ENCODE assay signal across 19 cellular contexts in genomic region chr7:33678675-33679335, GRCh38.
A peak's percentile ranks its signal among the peaks of the same experiment; 100 is the strongest.
DNase-seq lines count a peak whose midpoint lies in the region; ATAC-seq, FAIRE-seq and TF ChIP-seq lines count a peak whose summit lies in the region.
"Had no signal": no experiment of that assay in that cellular context is flagged by ENCODE, and none has a peak within 500 bp of the region (broad histone marks: within the 10 kb centered on the region; RNA-seq: fewer than 3 reads in every experiment).

No MANE protein-coding gene starts in this region.

- peaks cover 8% of the 10 kb centered on the region for H3K4me1 Mint-ChIP-seq in MCF 10A (ENCODE audit: insufficient read depth, unreplicated experiment)
- peaks cover 0 to 3% (median 0%) of the 10 kb centered on the region in 4 donors for H3K4me1 Mint-ChIP-seq in naive thymus-derived CD8-positive, alpha-beta T cell
- H3K4me1 Mint-ChIP-seq: B cell had no signal

- CTCF ChIA-PET in MCF 10A (lab: Yijun Ruan, JAX): interaction anchor here (0.7 to 1.0 kb wide), 3 partner anchors 22 to 64 kb away, joined by 3 to 5 read pairs (median 4); no protein-coding TSS in a partner anchor
- CTCF ChIA-PET in endothelial cell of umbilical vein (lab: Charles Lee): interaction anchor here (1.8 kb wide), 1 partner anchor 254 kb away, joined by 4 read pairs; no protein-coding TSS in a partner anchor

- H2AFZ ChIP-seq in endothelial cell of umbilical vein (ENCODE audit: low read depth, low read length) (no peak overlapping the region), osteoblast (ENCODE audit: low read length) (no peak overlapping the region)

- no peaks in the 10 kb centered on the region for H3K36me3 Mint-ChIP-seq in MCF 10A (ENCODE audit: insufficient read depth, unreplicated experiment)
- peaks cover 14 to 52% (median 27%) of the 10 kb centered on the region in 3 donors for H3K36me3 Mint-ChIP-seq in naive thymus-derived CD8-positive, alpha-beta T cell

- TF ChIP-seq POLR2A in breast epithelium (IDR thresholded peaks at IDR 0.05) (no peak), endothelial cell of umbilical vein (IDR thresholded peaks at IDR 0.05; ENCODE audit: low read depth, low read length) (no peak), GM12891 (IDR thresholded peaks at IDR 0.05; ENCODE audit: low read depth, low read length) (no peak)

- POLR2A ChIA-PET in MCF 10A (lab: Yijun Ruan, JAX): interaction anchor here (1.8 kb wide), 1 partner anchor 65 kb away, joined by 6 read pairs; no protein-coding TSS in a partner anchor
- POLR2A ChIA-PET in endothelial cell of umbilical vein (lab: Charles Lee): no interaction called here
- POLR2A ChIA-PET in naive thymus-derived CD8-positive, alpha-beta T cell (lab: Charles Lee): no interaction called here

- H3K4me2 ChIP-seq in endothelial cell of umbilical vein (ENCODE audit: insufficient read depth, low read length) (no peak overlapping the region), osteoblast (ENCODE audit: insufficient read depth, low read length) (no peak overlapping the region)

- no peaks in the 10 kb centered on the region for H3K9me1 ChIP-seq in endothelial cell of umbilical vein (replicated peaks; ENCODE audit: control insufficient read depth, extremely low read depth, insufficient read depth, low read length)

- intact Hi-C loops in MCF 10A (cut with micrococcal nuclease) (no loop called here), breast epithelium (cut with DNase I; ENCODE audit: low total_unique reads) (no loop called here), endothelial cell of umbilical vein (cut with micrococcal nuclease) (no loop called here)

- no peak overlapping the region for H3K27ac ChIP-seq in breast epithelium
- no peak overlapping the region for H3K27ac ChIP-seq in endothelial cell of umbilical vein (ENCODE audit: insufficient read depth, low read depth, low read length)
- H3K27ac ChIP-seq in osteoblast (ENCODE audit: low read depth, low read length): no peak overlapping the region

- H3K4me3 ChIP-seq in breast epithelium (no peak overlapping the region), endothelial cell of umbilical vein (replicated peaks in 1 of 3; ENCODE audit: insufficient read depth in 1 of 3, low read depth in 1 of 3, low read length in 3 of 3) (no peak overlapping the region), osteoblast (ENCODE audit: insufficient read depth, low read length) (no peak overlapping the region)

- BruUV-seq in MCF 10A (replicated peaks; lab: Mats Ljungman, UMichigan) (no TSS peak), endothelial cell of umbilical vein (replicated peaks; lab: Mats Ljungman, UMichigan) (no TSS peak)

- H3K79me2 ChIP-seq in endothelial cell of umbilical vein (ENCODE audit: control insufficient read depth, insufficient read depth, low read length): no peaks in the 10 kb centered on the region
- no peaks in the 10 kb centered on the region for H3K79me2 ChIP-seq in osteoblast (ENCODE audit: insufficient read depth, low read length)

- H3K4me1 ChIP-seq in breast epithelium: no peaks in the 10 kb centered on the region
- no peaks in the 10 kb centered on the region for H3K4me1 ChIP-seq in endothelial cell of umbilical vein (ENCODE audit: control insufficient read depth, extremely low read depth, insufficient read depth, low read length)
- peaks cover 5% of the 10 kb centered on the region for H3K4me1 ChIP-seq in osteoblast (ENCODE audit: insufficient read depth, low read length)

- dilution Hi-C loops in endothelial cell of umbilical vein (cut with MboI; ENCODE audit: extremely low pct_ligation_motif_present, low sequenced_read_pairs): no loop called here

- H3K4me3 Mint-ChIP-seq in MCF 10A (ENCODE audit: unreplicated experiment): no peak overlapping the region
- H3K4me3 Mint-ChIP-seq in naive thymus-derived CD8-positive, alpha-beta T cell: no peak overlapping the region
- H3K4me3 Mint-ChIP-seq: B cell; CD4-positive, alpha-beta T cell; H9 had no signal

- no peaks in the 10 kb centered on the region for H3K9me3 Mint-ChIP-seq in MCF 10A (ENCODE audit: unreplicated experiment)
- peaks cover 6 to 19% (median 12%) of the 10 kb centered on the region in 9 donors for H3K9me3 Mint-ChIP-seq in naive thymus-derived CD8-positive, alpha-beta T cell
- H3K9me3 Mint-ChIP-seq: H9 had no signal

- peak; percentile 67 for DNase-seq in MCF 10A (ENCODE audit: unreplicated experiment)
- DNase-seq in breast epithelium (ENCODE audit: low spot score in 2 of 2): no peak
- DNase-seq in NCI-H1694 treated with DMSO at 0.1 percent for 48 hours (lab: John Stamatoyannopoulos, UW): peak; percentile 55
- no peak for DNase-seq in endothelial cell of umbilical vein (ENCODE audit: low read depth, low spot score)
- DNase-seq in osteoblast (ENCODE audit: insufficient read length, low spot score, missing footprints): peak; percentile 10
- DNase-seq in naive thymus-derived CD8-positive, alpha-beta T cell: no peak
- DNase-seq in GM12891 (ENCODE audit: insufficient read length, low spot score): no peak
- no peak for DNase-seq in NCI-H82 treated with DMSO at 0.1 percent for 48 hours (lab: John Stamatoyannopoulos, UW; ENCODE audit: unreplicated experiment)
- DNase-seq: C1 segment of cervical spinal cord; Calu3; CD4-positive, alpha-beta T cell; DMS 273 treated with DMSO at 0.1 percent for 48 hours; DMS79 treated with DMSO at 0.1 percent for 48 hours; EL; GOT3; H9 had no signal

- peak overlapping the region; percentile 89 for H3K27ac Mint-ChIP-seq in MCF 10A (ENCODE audit: low read depth, unreplicated experiment)
- no peak overlapping the region for H3K27ac Mint-ChIP-seq in naive thymus-derived CD8-positive, alpha-beta T cell
- H3K27ac Mint-ChIP-seq: B cell; CD4-positive, alpha-beta T cell; H9 had no signal

- no peak overlapping the region for H3K9ac ChIP-seq in endothelial cell of umbilical vein (replicated peaks; ENCODE audit: extremely low read depth, insufficient read depth, low read length)

- H3K9me3 ChIP-seq in breast epithelium: peaks cover 0 to 9% of the 10 kb centered on the region in 2 donors
- H3K9me3 ChIP-seq in endothelial cell of umbilical vein (replicated peaks; ENCODE audit: control insufficient read depth, insufficient read depth, low read length): no peaks in the 10 kb centered on the region
- H3K9me3 ChIP-seq in osteoblast (ENCODE audit: low read depth, low read length): no peaks in the 10 kb centered on the region

- FAIRE-seq in endothelial cell of umbilical vein (lab: Jason Lieb, UNC) (peak; percentile 66), GM12891 (lab: Jason Lieb, UNC) (no peak)
- FAIRE-seq: G401.6, GM12892 had no signal

- no peaks in the 10 kb centered on the region for H3K27me3 Mint-ChIP-seq in MCF 10A (ENCODE audit: insufficient read depth, unreplicated experiment)
- H3K27me3 Mint-ChIP-seq in naive thymus-derived CD8-positive, alpha-beta T cell: no peaks in the 10 kb centered on the region
- H3K27me3 Mint-ChIP-seq: B cell; CD4-positive, alpha-beta T cell had no signal

- no peak for ATAC-seq in naive thymus-derived CD8-positive, alpha-beta T cell

- H3K27me3 ChIP-seq in breast epithelium: no peaks in the 10 kb centered on the region
- H3K27me3 ChIP-seq in endothelial cell of umbilical vein (ENCODE audit: control insufficient read depth in 2 of 2, insufficient read depth in 2 of 2, low read length in 2 of 2): no peaks in the 10 kb centered on the region
- no peaks in the 10 kb centered on the region for H3K27me3 ChIP-seq in osteoblast (ENCODE audit: insufficient read depth, low read length)

- H3K36me3 ChIP-seq in breast epithelium: no peaks in the 10 kb centered on the region
- H3K36me3 ChIP-seq in endothelial cell of umbilical vein (ENCODE audit: control insufficient read depth in 2 of 2, extremely low read depth in 1 of 2, insufficient read depth in 2 of 2, low read length in 2 of 2): no peaks in the 10 kb centered on the region
- H3K36me3 ChIP-seq in osteoblast (ENCODE audit: insufficient read depth, low read length): no peaks in the 10 kb centered on the region

- TF ChIP-seq CTCF in MCF 10A (IDR thresholded peaks at IDR 0.05; ENCODE audit: unreplicated experiment): no peak
- TF ChIP-seq CTCF in breast epithelium (IDR thresholded peaks at IDR 0.05): no peak
- TF ChIP-seq CTCF in endothelial cell of umbilical vein (IDR thresholded peaks at IDR 0.05; ENCODE audit: extremely low read depth in 1 of 2, insufficient read depth in 1 of 2, low read depth in 1 of 2, low read length in 2 of 2): no peak
- TF ChIP-seq CTCF in osteoblast (IDR thresholded peaks at IDR 0.05; ENCODE audit: extremely low read depth, low read depth, low read length): no peak

- H4K20me1 ChIP-seq in endothelial cell of umbilical vein (replicated peaks; ENCODE audit: control insufficient read depth, extremely low read depth, insufficient read depth, low read length) (no peaks in the 10 kb centered on the region), osteoblast (ENCODE audit: insufficient read depth, low read length) (no peaks in the 10 kb centered on the region)

TF ChIP-seq in endothelial cell of umbilical vein, 7 proteins besides CTCF, POLR2A, EP300 and RAD21 (continues in another document):
- TF ChIP-seq MYC (IDR thresholded peaks at IDR 0.05; ENCODE audit: low read depth, low read length) (no peak), FOS (IDR thresholded peaks at IDR 0.05; ENCODE audit: borderline replicate concordance, insufficient read depth, low read length) (no peak), POLR2AphosphoS5 (IDR thresholded peaks at IDR 0.05; ENCODE audit: insufficient read depth, low read depth, low read length) (no peak), JUN (IDR thresholded peaks at IDR 0.05; ENCODE audit: borderline replicate concordance, insufficient read depth, insufficient read length, low read depth) (no peak), MAX (IDR thresholded peaks at IDR 0.05; ENCODE audit: insufficient read depth, insufficient read length) (no peak), GATA2 (IDR thresholded peaks at IDR 0.05; ENCODE audit: insufficient read depth, insufficient read length, low read depth, low read length) (no peak)

TF ChIP-seq in GM12891, 5 proteins besides CTCF, POLR2A, EP300 and RAD21:
- TF ChIP-seq PAX5 (IDR thresholded peaks at IDR 0.05; ENCODE audit: insufficient read depth, low read length, severe bottlenecking): no peak
- no peak for TF ChIP-seq POLR2AphosphoS5 (IDR thresholded peaks at IDR 0.05; ENCODE audit: low read depth, low read length)

Comparison
In these comparisons a context has a peak if more than half of its experiments do, and no peak if none do; other contexts are left out.
1. DNase-seq: peak in MCF 10A (single experiment), NCI-H1694 treated with DMSO at 0.1 percent for 48 hours (single experiment) and osteoblast (single experiment); none in breast epithelium (0 of 2), endothelial cell of umbilical vein (single experiment), naive thymus-derived CD8-positive, alpha-beta T cell (0 of 10), GM12891 (single experiment) and NCI-H82 treated with DMSO at 0.1 percent for 48 hours (single experiment).